In the genomic region with DNA sequence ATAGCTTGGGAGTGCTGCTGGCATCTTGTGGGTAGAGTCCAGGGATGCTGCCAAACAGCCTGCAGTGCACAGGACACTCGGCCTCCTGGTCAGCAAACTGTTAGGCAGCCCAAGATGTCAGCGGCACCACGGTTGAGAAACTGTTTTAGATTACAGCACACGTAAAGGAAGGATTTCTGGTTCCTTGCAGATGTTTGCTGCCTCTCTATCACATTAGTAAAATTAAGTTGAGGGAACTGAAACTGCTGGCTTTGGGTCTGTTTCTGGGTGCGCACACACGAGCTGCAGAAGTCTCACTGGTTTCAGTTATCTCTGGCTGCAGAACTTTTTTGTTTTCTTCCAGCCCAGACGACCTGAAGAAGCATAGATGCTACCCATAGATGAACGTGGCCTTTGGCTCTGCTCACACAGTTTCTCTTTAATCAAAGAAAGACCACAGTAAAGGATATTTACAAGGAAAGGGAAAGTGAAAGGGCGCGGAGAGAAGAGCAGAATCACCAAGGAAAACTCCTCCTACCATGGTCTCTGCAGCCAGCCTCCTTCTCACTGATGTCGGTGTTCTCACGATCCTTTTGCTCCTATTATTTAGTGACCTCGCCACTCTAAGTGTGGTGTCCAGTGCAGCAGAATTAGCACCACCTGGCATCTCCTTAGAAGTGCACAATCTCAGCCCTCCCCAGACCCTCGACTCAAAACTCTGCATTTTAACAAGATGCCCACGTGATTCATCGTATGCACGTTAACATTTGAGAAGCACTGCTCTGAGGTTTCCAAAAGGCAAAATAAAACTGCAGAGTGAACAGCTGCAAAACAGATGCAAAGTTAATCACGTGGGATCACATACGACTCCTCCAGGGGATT, we compare ENCODE assay signal across 8 cellular contexts. TPM values are rescaled to one million over a fixed set of nuclear protein-coding genes. Genes with fewer than 3 reads are reported as not detected.
DNase-seq lines count a peak whose midpoint lies in the region; ATAC-seq, FAIRE-seq and TF ChIP-seq lines count a peak whose summit lies in the region.

No MANE protein-coding gene starts in this region.

- no peaks in the 10 kb centered on the region for H3K9me3 ChIP-seq in heart left ventricle

- no peaks in the 10 kb centered on the region for H3K36me3 ChIP-seq in heart left ventricle

- H3K27ac Mint-ChIP-seq in activated CD8-positive, alpha-beta memory T cell treated with anti-CD3 and anti-CD28 coated beads, Interleukin-2, amount 10 ng/mL, durations not matched to agents 7 days and 5 days = peak overlapping the region; percentile 97

- H3K4me1 ChIP-seq in heart left ventricle = peaks cover 4 to 56% (median 36%) of the 10 kb centered on the region in 12 donors

- no peak for TF ChIP-seq CTCF in heart left ventricle (IDR thresholded peaks at IDR 0.05)

- no peak for FAIRE-seq in frontal cortex (lab: Jason Lieb, UNC)

- peaks cover 51% of the 10 kb centered on the region for H3K4me1 Mint-ChIP-seq in activated CD8-positive, alpha-beta memory T cell treated with anti-CD3 and anti-CD28 coated beads, Interleukin-2, amount 10 ng/mL, durations not matched to agents 7 days and 5 days

- H3K27ac ChIP-seq in heart left ventricle (peak overlapping the region; percentile 45 to 97 (median 92)), skin epidermis (peak overlapping the region in 19 of 21 experiments; percentile 3 to 91 (median 73))

- CTCF ChIA-PET in activated CD8-positive, alpha-beta memory T cell treated with anti-CD3 and anti-CD28 coated beads, Interleukin-2, amount 10 ng/mL, durations not matched to agents 7 days and 5 days (lab: Charles Lee) = interaction anchor here (1.1 to 10.6 kb wide), 13 partner anchors 14 to 252 kb away, joined by 3 to 146 read pairs (median 12); partner anchors contain the start of gene AKAP13

- WGBS in heart left ventricle, 4 donors = 27 to 49% (median 34%) methylated on average over 19 of the region's 19 CpGs

- H3K4me3 ChIP-seq in heart left ventricle = peak overlapping the region; percentile 4 to 59 (median 42)
- peak overlapping the region; percentile 1 to 38 (median 27) for H3K4me3 ChIP-seq in skin epidermis

- no peaks in the 10 kb centered on the region for H3K27me3 Mint-ChIP-seq in activated CD8-positive, alpha-beta memory T cell treated with anti-CD3 and anti-CD28 coated beads, Interleukin-2, amount 10 ng/mL, durations not matched to agents 7 days and 5 days

- peak overlapping the region; percentile 82 for H3K4me3 Mint-ChIP-seq in activated CD8-positive, alpha-beta memory T cell treated with anti-CD3 and anti-CD28 coated beads, Interleukin-2, amount 10 ng/mL, durations not matched to agents 7 days and 5 days

- H3K9me3 Mint-ChIP-seq in activated CD8-positive, alpha-beta memory T cell treated with anti-CD3 and anti-CD28 coated beads, Interleukin-2, amount 10 ng/mL, durations not matched to agents 7 days and 5 days (ENCODE audit: low read depth) = no peaks in the 10 kb centered on the region

- intact Hi-C loops in heart left ventricle (cut with DNase I) = loop anchor here (2.0 to 10.0 kb wide), 17 partner anchors 48 to 375 kb away; partner anchors contain the start of gene AKAP13 (in 4 of the 10)

- ATAC-seq in GM21367 (IDR thresholded peaks at IDR 0.05; ENCODE audit: unreplicated experiment) = peak; percentile 51
- peak; percentile 58 for ATAC-seq in HG03571 (IDR thresholded peaks at IDR 0.05; ENCODE audit: unreplicated experiment)
- peak; percentile 35 for ATAC-seq in activated CD8-positive, alpha-beta memory T cell treated with anti-CD3 and anti-CD28 coated beads, Interleukin-2, amount 10 ng/mL, durations not matched to agents 7 days and 5 days
- peak in 3 of 4 donors; percentile 12 to 31 (median 13) for ATAC-seq in heart left ventricle

- DNase-seq in GM03348 (ENCODE audit: low spot score) (peak; percentile 66), heart left ventricle (peak in 1 of 5 donors; percentile 57), frontal cortex (ENCODE audit: low spot score in 2 of 2) (no peak)
- DNase-seq in activated CD8-positive, alpha-beta memory T cell treated with anti-CD3 and anti-CD28 coated beads, Interleukin-2, amount 10 ng/mL, durations not matched to agents 7 days and 5 days = peak; percentile 69
- no peak for DNase-seq in activated CD4-positive, CD25-positive, alpha-beta regulatory T cell treated with anti-CD3 and anti-CD28 coated beads, Interleukin-2, amount 50 U/mL, for 72 hours

- H3K36me3 Mint-ChIP-seq in activated CD8-positive, alpha-beta memory T cell treated with anti-CD3 and anti-CD28 coated beads, Interleukin-2, amount 10 ng/mL, durations not matched to agents 7 days and 5 days = peaks cover 16% of the 10 kb centered on the region

- H3K27me3 ChIP-seq in heart left ventricle = no peaks in the 10 kb centered on the region

- TF ChIP-seq POLR2A in heart left ventricle (IDR thresholded peaks at IDR 0.05) = no peak

RNA-seq across cellular contexts. Expression of gene AKAP13, which starts 50.6 kb away (rescaled TPM):
- total RNA-seq in activated CD8-positive, alpha-beta memory T cell treated with anti-CD3 and anti-CD28 coated beads, Interleukin-2, amount 10 ng/mL, durations not matched to agents 7 days and 5 days = 100 to 1,000 TPM; 150 to 172 TPM
- total RNA-seq in heart left ventricle = 100 to 1,000 TPM; 259 to 598 (median 357) TPM
- polyA plus RNA-seq in heart left ventricle = 100 to 1,000 TPM; 124 to 169 TPM
- 67.3 TPM for total RNA-seq in frontal cortex

Comparison
In these comparisons a context has a peak if more than half of its experiments do, and no peak if none do; other contexts are left out.
1. DNase-seq: peak in GM03348 (single experiment) and activated CD8-positive, alpha-beta memory T cell treated with anti-CD3 and anti-CD28 coated beads, Interleukin-2, amount 10 ng/mL, durations not matched to agents 7 days and 5 days (single experiment); none in frontal cortex (0 of 2) and activated CD4-positive, CD25-positive, alpha-beta regulatory T cell treated with anti-CD3 and anti-CD28 coated beads, Interleukin-2, amount 50 U/mL, for 72 hours (single experiment).
2. Peak in every context shown above with its lines, with median percentiles within 50 percentile points of each other: ATAC-seq.